19 cellular contexts compared by ENCODE assay signal in the genomic region with DNA sequence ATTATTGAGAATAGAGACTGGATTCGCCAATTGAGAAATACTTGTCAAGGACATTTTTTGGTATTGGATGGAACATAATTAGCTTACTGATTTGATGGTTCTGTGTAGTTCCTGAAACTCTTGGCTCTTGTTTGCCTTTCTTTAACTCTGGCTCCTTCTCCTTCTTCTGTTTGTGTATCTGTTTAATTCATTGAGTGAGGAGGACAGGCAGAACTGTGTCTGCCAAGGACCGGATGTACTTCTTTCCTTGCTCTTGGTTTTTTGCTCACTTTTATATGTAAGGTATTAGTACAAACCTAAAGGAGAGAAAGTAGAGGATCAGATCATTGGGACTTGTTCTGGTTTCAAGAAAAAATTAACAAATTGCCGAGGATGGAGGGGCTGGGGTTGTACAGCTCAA.
"Had no signal": no experiment of that assay in that cellular context is flagged by ENCODE, and none has a peak within 500 bp of the region (broad histone marks: within the 10 kb centered on the region; RNA-seq: fewer than 3 reads in every experiment).

No MANE protein-coding gene starts in this region.

- H3K27ac ChIP-seq: neutrophil, pancreas, psoas muscle, sigmoid colon, stomach, thyroid gland had no signal

- H3K9me3 Mint-ChIP-seq: natural killer cell; stimulated activated effector memory CD8-positive, alpha-beta T cell treated with anti-CD3 and anti-CD28 coated beads, Interleukin-12 subunit alpha, Interleukin-12 subunit beta, amount 100 ng/mL, for 72 hours; type B pancreatic cell had no signal

- DNase-seq: dorsolateral prefrontal cortex; effector CD4-positive, alpha-beta T cell; head of caudate nucleus; natural killer cell; pancreas; psoas muscle; sigmoid colon; stimulated activated CD4-positive, alpha-beta T cell treated with anti-CD3 and anti-CD28 coated beads, Interleukin-2, amount 100 ng/mL, for 24 hours; stimulated activated CD4-positive, alpha-beta T cell treated with anti-CD3 and anti-CD28 coated beads, Interleukin-4, amount 100 ng/mL, for 24 hours; stimulated activated naive CD4-positive, alpha-beta T cell treated with Interleukin-2 at 50 U/mL for 16 hours; stomach; thyroid gland had no signal

- H3K4me3 ChIP-seq: dorsolateral prefrontal cortex, lung, pancreas, psoas muscle, sigmoid colon, stomach, thyroid gland had no signal

- H3K9me3 ChIP-seq: neutrophil, pancreas, psoas muscle, sigmoid colon, stomach, thyroid gland had no signal

- H3K27me3 Mint-ChIP-seq: memory B cell, type B pancreatic cell had no signal

- H3K4me3 Mint-ChIP-seq: memory B cell; natural killer cell; neural crest cell; stimulated activated effector memory CD8-positive, alpha-beta T cell treated with anti-CD3 and anti-CD28 coated beads, Interleukin-12 subunit alpha, Interleukin-12 subunit beta, amount 100 ng/mL, for 72 hours; type B pancreatic cell had no signal

- ATAC-seq: natural killer cell; pancreas; psoas muscle; right cardiac atrium; stimulated activated effector memory CD8-positive, alpha-beta T cell treated with anti-CD3 and anti-CD28 coated beads, Interleukin-12 subunit alpha, Interleukin-12 subunit beta, amount 100 ng/mL, for 72 hours had no signal

- H3K36me3 ChIP-seq: neutrophil, pancreas, sigmoid colon, stomach, thyroid gland had no signal

- H3K36me3 Mint-ChIP-seq: natural killer cell had no signal

- H3K27me3 ChIP-seq: dorsolateral prefrontal cortex, neutrophil, pancreas, sigmoid colon, stomach, thyroid gland had no signal

- H3K27ac Mint-ChIP-seq: memory B cell; natural killer cell; stimulated activated effector memory CD8-positive, alpha-beta T cell treated with anti-CD3 and anti-CD28 coated beads, Interleukin-12 subunit alpha, Interleukin-12 subunit beta, amount 100 ng/mL, for 72 hours; type B pancreatic cell had no signal
